2 cellular contexts compared by ENCODE assay signal in the genomic region with DNA sequence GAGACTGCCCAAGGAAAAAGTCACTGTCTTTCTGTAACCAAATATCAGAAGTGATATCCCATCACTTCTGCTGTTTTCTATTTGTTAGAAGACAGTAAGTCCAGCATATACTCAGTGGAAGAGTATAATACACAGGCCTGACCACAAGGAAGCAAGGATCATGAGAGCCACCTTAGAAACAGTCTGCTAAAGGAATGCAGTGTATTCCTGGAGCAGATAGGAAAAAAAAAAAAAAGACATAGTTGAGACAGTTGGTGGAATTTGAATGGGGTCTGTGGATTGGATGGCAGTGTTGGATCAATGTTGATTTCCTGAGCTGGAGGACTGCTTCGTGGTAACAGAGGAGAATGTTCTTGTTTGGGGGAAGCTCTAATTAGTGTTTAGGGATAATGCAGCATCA.
TF ChIP-seq lines count a peak whose summit lies in the region.

No MANE protein-coding gene starts in this region.

TF ChIP-seq in WTC11, 78 proteins besides CTCF, POLR2A, EP300 and RAD21:
- TF ChIP-seq, protein P1, sequence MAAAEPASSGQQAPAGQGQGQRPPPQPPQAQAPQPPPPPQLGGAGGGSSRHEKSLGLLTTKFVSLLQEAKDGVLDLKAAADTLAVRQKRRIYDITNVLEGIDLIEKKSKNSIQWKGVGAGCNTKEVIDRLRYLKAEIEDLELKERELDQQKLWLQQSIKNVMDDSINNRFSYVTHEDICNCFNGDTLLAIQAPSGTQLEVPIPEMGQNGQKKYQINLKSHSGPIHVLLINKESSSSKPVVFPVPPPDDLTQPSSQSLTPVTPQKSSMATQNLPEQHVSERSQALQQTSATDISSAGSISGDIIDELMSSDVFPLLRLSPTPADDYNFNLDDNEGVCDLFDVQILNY (CRISPR knock-in tag; IDR thresholded peaks at IDR 0.05) = no peak
- no peak for TF ChIP-seq CREB1 (CRISPR knock-in tag; IDR thresholded peaks at IDR 0.05)
- no peak for TF ChIP-seq ATF1 (CRISPR knock-in tag; IDR thresholded peaks at IDR 0.05)
- no peak for TF ChIP-seq MXD4 (CRISPR knock-in tag; IDR thresholded peaks at IDR 0.05; ENCODE audit: borderline replicate concordance)
- TF ChIP-seq SMAD4 (CRISPR knock-in tag; IDR thresholded peaks at IDR 0.05) = no peak
- TF ChIP-seq, protein P2, sequence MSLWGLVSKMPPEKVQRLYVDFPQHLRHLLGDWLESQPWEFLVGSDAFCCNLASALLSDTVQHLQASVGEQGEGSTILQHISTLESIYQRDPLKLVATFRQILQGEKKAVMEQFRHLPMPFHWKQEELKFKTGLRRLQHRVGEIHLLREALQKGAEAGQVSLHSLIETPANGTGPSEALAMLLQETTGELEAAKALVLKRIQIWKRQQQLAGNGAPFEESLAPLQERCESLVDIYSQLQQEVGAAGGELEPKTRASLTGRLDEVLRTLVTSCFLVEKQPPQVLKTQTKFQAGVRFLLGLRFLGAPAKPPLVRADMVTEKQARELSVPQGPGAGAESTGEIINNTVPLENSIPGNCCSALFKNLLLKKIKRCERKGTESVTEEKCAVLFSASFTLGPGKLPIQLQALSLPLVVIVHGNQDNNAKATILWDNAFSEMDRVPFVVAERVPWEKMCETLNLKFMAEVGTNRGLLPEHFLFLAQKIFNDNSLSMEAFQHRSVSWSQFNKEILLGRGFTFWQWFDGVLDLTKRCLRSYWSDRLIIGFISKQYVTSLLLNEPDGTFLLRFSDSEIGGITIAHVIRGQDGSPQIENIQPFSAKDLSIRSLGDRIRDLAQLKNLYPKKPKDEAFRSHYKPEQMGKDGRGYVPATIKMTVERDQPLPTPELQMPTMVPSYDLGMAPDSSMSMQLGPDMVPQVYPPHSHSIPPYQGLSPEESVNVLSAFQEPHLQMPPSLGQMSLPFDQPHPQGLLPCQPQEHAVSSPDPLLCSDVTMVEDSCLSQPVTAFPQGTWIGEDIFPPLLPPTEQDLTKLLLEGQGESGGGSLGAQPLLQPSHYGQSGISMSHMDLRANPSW (CRISPR knock-in tag; conservative IDR thresholded peaks at IDR 0.05; ENCODE audit: low read depth) = no peak
- no peak for TF ChIP-seq ELF4 (CRISPR knock-in tag; IDR thresholded peaks at IDR 0.05; ENCODE audit: low read depth)
- TF ChIP-seq, protein P3, sequence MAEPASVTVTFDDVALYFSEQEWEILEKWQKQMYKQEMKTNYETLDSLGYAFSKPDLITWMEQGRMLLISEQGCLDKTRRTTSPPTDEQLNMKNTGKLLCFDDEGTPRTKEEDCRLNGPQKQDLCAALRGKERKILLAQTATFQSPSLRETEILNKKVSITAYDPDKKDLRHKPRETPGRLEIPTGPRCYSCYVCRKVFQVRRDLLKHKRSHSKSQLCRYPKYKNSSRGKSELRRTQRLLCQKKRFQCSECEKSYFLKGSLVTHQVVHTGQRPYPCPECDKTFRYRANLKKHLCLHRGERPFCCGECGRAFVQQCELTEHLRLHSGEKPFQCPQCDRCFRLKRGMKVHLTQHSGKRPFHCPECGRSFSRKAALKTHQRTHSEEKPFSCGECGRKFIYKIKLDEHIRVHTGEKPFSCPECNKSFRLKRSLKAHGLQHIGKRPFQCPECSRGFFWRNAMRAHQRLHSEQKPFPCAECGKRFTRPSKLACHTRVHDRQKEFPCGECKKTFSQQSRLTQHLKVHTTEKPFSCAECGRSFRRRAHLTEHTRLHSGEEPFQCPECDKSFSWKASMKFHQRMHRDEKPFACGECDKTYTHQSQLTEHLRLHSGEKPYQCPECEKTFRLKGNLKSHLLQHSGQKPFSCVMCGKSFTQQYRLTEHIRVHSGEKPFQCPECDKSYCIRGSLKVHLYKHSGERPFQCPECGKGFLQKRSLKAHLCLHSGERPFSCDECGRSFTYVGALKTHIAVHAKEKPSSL (CRISPR knock-in tag; conservative IDR thresholded peaks at IDR 0.05) = no peak
- no peak for TF ChIP-seq KAT7 (CRISPR knock-in tag; IDR thresholded peaks at IDR 0.05; ENCODE audit: borderline replicate concordance)
- no peak for TF ChIP-seq FOXK1 (CRISPR knock-in tag; IDR thresholded peaks at IDR 0.05)
- no peak for TF ChIP-seq JAZF1 (CRISPR knock-in tag; IDR thresholded peaks at IDR 0.05)
- TF ChIP-seq RORB (CRISPR knock-in tag; IDR thresholded peaks at IDR 0.05) = no peak
- TF ChIP-seq EMX1 (CRISPR knock-in tag; IDR thresholded peaks at IDR 0.05) = no peak
- TF ChIP-seq, protein P4, sequence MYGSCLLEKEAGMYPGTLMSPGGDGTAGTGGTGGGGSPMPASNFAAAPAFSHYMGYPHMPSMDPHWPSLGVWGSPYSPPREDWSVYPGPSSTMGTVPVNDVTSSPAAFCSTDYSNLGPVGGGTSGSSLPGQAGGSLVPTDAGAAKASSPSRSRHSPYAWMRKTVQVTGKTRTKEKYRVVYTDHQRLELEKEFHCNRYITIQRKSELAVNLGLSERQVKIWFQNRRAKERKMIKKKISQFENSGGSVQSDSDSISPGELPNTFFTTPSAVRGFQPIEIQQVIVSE (CRISPR knock-in tag; IDR thresholded peaks at IDR 0.05; ENCODE audit: borderline replicate concordance) = no peak
- TF ChIP-seq, protein P5, sequence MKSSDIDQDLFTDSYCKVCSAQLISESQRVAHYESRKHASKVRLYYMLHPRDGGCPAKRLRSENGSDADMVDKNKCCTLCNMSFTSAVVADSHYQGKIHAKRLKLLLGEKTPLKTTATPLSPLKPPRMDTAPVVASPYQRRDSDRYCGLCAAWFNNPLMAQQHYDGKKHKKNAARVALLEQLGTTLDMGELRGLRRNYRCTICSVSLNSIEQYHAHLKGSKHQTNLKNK (CRISPR knock-in tag; IDR thresholded peaks at IDR 0.05) = no peak
TF ChIP-seq in WTC11: peak in this region for 0.

TF ChIP-seq in H1, 55 proteins besides CTCF, POLR2A, EP300 and RAD21:
- TF ChIP-seq NRF1 (IDR thresholded peaks at IDR 0.05; ENCODE audit: low read depth, low read length) (no peak), BCL11A (IDR thresholded peaks at IDR 0.05; ENCODE audit: low read depth in 2 of 2, low read length in 2 of 2) (no peak), YY1 (IDR thresholded peaks at IDR 0.05; ENCODE audit: low read depth, low read length) (no peak), CTBP2 (IDR thresholded peaks at IDR 0.05; ENCODE audit: borderline replicate concordance, insufficient read depth, insufficient read length, low read length) (no peak), EZH2 (IDR thresholded peaks at IDR 0.05; ENCODE audit: low read depth, low read length, severe bottlenecking) (no peak), FOSL1 (IDR thresholded peaks at IDR 0.05; ENCODE audit: insufficient read depth, low read depth, low read length) (no peak), SP1 (IDR thresholded peaks at IDR 0.05; ENCODE audit: low read depth, low read length) (no peak), RFX5 (IDR thresholded peaks at IDR 0.05; ENCODE audit: borderline replicate concordance, low read depth, low read length) (no peak), SUZ12 (IDR thresholded peaks at IDR 0.05; ENCODE audit: low read length) (no peak), CEBPB (IDR thresholded peaks at IDR 0.05; ENCODE audit: low read depth, low read length) (no peak), POLR2AphosphoS5 (IDR thresholded peaks at IDR 0.05; ENCODE audit: low read depth, low read length) (no peak), RXRA (IDR thresholded peaks at IDR 0.05; ENCODE audit: insufficient read depth, low read depth, low read length) (no peak), TCF12 (IDR thresholded peaks at IDR 0.05; ENCODE audit: low read depth, low read length) (no peak), GABPA (IDR thresholded peaks at IDR 0.05; ENCODE audit: borderline replicate concordance, insufficient read depth, low read length) (no peak), SIX5 (IDR thresholded peaks at IDR 0.05; ENCODE audit: low read depth, low read length) (no peak)
- TF ChIP-seq, protein P6, sequence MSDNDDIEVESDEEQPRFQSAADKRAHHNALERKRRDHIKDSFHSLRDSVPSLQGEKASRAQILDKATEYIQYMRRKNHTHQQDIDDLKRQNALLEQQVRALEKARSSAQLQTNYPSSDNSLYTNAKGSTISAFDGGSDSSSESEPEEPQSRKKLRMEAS (IDR thresholded peaks at IDR 0.05) = no peak
TF ChIP-seq in H1: peak in this region for 0.
